Comparison of ENCODE assay signal across 8 cellular contexts in genomic region chr11:65711785-65712632, GRCh38. TPM values are rescaled to one million over a fixed set of nuclear protein-coding genes. Genes with fewer than 3 reads are reported as not detected.
DNase-seq lines count a peak whose midpoint lies in the region; ATAC-seq and TF ChIP-seq lines count a peak whose summit lies in the region.

Gene KAT5, plus strand, starts transcription at chr11:65712252. Its CDS starts 16 bp downstream, at chr11:65712268.

- BruUV-seq in IMR-90 (replicated peaks; lab: Mats Ljungman, UMichigan), result no TSS peak
- BruUV-seq in OCI-LY7 (replicated peaks; lab: Mats Ljungman, UMichigan), result no TSS peak

- H4K91ac ChIP-seq in IMR-90 (ENCODE audit: insufficient read depth, low read depth, low read length), result peak within 1 kb of the TSS; percentile 99

- H3K4me2 ChIP-seq in IMR-90 (ENCODE audit: low read depth, low read length), result peak within 1 kb of the TSS; percentile 88
- peak within 1 kb of the TSS; percentile 66 for H3K4me2 ChIP-seq in OCI-LY7 (ENCODE audit: low read length)

- dilution Hi-C loops in IMR-90 (cut with HindIII; ENCODE audit: low sequenced_read_pairs, unreplicated experiment), result no loop called here

- peak within 1 kb of the TSS; percentile 89 for H3K9ac ChIP-seq in IMR-90 (ENCODE audit: low read depth, low read length)

- H3K79me1 ChIP-seq in IMR-90 (ENCODE audit: low read depth in 1 of 2, low read length in 2 of 2), result peaks cover 21 to 45% of the 10 kb centered on the region in 2 experiments

- H3K23ac ChIP-seq in IMR-90 (ENCODE audit: low read depth, low read length), result peak within 1 kb of the TSS; percentile 95

- intact Hi-C loops in IMR-90 (cut with micrococcal nuclease), result loop anchor here (1.0 to 5.0 kb wide), 4 partner anchors 8 to 277 kb away; partner anchors contain the start of genes AP5B1 and RNASEH2C
- intact Hi-C loops in OCI-LY7 (cut with micrococcal nuclease; ENCODE audit: unreplicated experiment), result loop anchor here (1.0 to 5.0 kb wide), 7 partner anchors 8 to 290 kb away; partner anchors contain the start of genes AP5B1, BANF1, CFL1 and EIF1AD
- intact Hi-C loops in mucosa of descending colon (cut with DNase I, micrococcal nuclease), result no loop called here

- peaks cover 6% of the 10 kb centered on the region; the same call in 1 of the 2 replicates for H3K79me2 ChIP-seq in OCI-LY7 (ENCODE audit: insufficient read depth, low read depth, low read length)

- H4K20me1 ChIP-seq in IMR-90 (ENCODE audit: insufficient read depth, low read length) (peaks cover 4% of the 10 kb centered on the region), OCI-LY7 (ENCODE audit: insufficient read depth, low read length) (no peaks in the 10 kb centered on the region)

- peak within 1 kb of the TSS; percentile 100 for H2AFZ ChIP-seq in IMR-90 (replicated peaks; ENCODE audit: low read length, poor library complexity)
- peak within 1 kb of the TSS; percentile 77 for H2AFZ ChIP-seq in OCI-LY7 (ENCODE audit: low read length)

- H2BK15ac ChIP-seq in IMR-90 (ENCODE audit: low read depth, low read length), result peak within 1 kb of the TSS; percentile 99; the same call in 2 of the 3 replicates

- H3K4ac ChIP-seq in IMR-90 (ENCODE audit: low read depth, low read length), result peak within 1 kb of the TSS; percentile 99

- H4K5ac ChIP-seq in IMR-90 (ENCODE audit: low read depth, low read length), result peak within 1 kb of the TSS; percentile 99

- H3K36me3 ChIP-seq in IMR-90 (ENCODE audit: control insufficient read depth, insufficient read depth, low read length), result peaks cover 31% of the 10 kb centered on the region
- H3K36me3 ChIP-seq in OCI-LY7 (ENCODE audit: insufficient read depth, low read length), result peaks cover 38% of the 10 kb centered on the region
- H3K36me3 ChIP-seq in mucosa of descending colon (ENCODE audit: low read depth), result peaks cover 9% of the 10 kb centered on the region

- H2AK9ac ChIP-seq in IMR-90 (replicated peaks; ENCODE audit: low read depth, low read length, poor library complexity), result peak within 1 kb of the TSS; percentile 74

- H3K27ac ChIP-seq in IMR-90 (ENCODE audit: insufficient read depth, low read length), result peak within 1 kb of the TSS; percentile 99
- H3K27ac ChIP-seq in OCI-LY7 (ENCODE audit: low read depth, low read length, poor library complexity, severe bottlenecking), result peak within 1 kb of the TSS; percentile 82
- H3K27ac ChIP-seq in epithelial cell of prostate, result peak within 1 kb of the TSS; percentile 98

- WGBS in IMR-90 (ENCODE audit: extremely low coverage in 2 of 2, insufficient read length in 1 of 2), 2 experiments, result 0% methylated on average over 40 of the region's 65 CpGs; no CpG with 5 or more reads in 1 of the 2 experiments

- H2BK20ac ChIP-seq in IMR-90 (ENCODE audit: low read depth, low read length), result peak within 1 kb of the TSS; percentile 87

- H3K18ac ChIP-seq in IMR-90 (ENCODE audit: low read depth, low read length), result peak within 1 kb of the TSS; percentile 96

- peak within 1 kb of the TSS; percentile 96 for H3K56ac ChIP-seq in IMR-90 (ENCODE audit: extremely low read depth, insufficient read depth, low read length)

- peak; percentile 92 for TF ChIP-seq POLR2A in IMR-90 (IDR thresholded peaks at IDR 0.05; ENCODE audit: low read depth, low read length)

- POLR2A ChIA-PET in IMR-90 (lab: Charles Lee; ENCODE audit: unreplicated experiment) (interaction anchor here (0.5 to 1.1 kb wide), 6 partner anchors 9 to 162 kb away, joined by 3 to 6 read pairs (median 4); partner anchors contain the start of gene RNASEH2C), OCI-LY7 (lab: Charles Lee) (interaction anchor here (0.5 to 2.5 kb wide), 12 partner anchors 8 to 541 kb away, joined by 3 to 13 read pairs (median 4); partner anchors contain the start of genes CCDC85B, RELA and RNASEH2C)

- DNase-seq in DMS114 treated with DMSO at 0.1 percent for 48 hours (lab: John Stamatoyannopoulos, UW; ENCODE audit: unreplicated experiment) (peak; percentile 97), IMR-90 (peak; percentile 98), OCI-LY7 (ENCODE audit: low spot score) (peak; percentile 99), activated T-cell treated with anti-CD3 and anti-CD28 coated beads for 24 hours (ENCODE audit: low read depth) (peak; percentile 98), epithelial cell of prostate (ENCODE audit: low read depth, low spot score) (peak; percentile 93), mucosa of descending colon (peak; percentile 99 to 100 (median 99))
- DNase-seq in stimulated activated CD8-positive, alpha-beta memory T cell treated with anti-CD3 and anti-CD28 coated beads, Interleukin-4, amount 100 ng/mL, for 24 hours (ENCODE audit: low read depth), result peak; percentile 96

- TF ChIP-seq RAD21 in IMR-90 (IDR thresholded peaks at IDR 0.05; ENCODE audit: low read length), result peak; percentile 97

- H2BK5ac ChIP-seq in IMR-90 (ENCODE audit: low read depth, low read length, poor library complexity, severe bottlenecking), result peak within 1 kb of the TSS; percentile 97

- H3K9me2 ChIP-seq in OCI-LY7 (ENCODE audit: insufficient read depth, low read length), result no peaks in the 10 kb centered on the region

- H2AK5ac ChIP-seq in IMR-90 (ENCODE audit: low read depth, low read length), result peak within 1 kb of the TSS; percentile 87

- H3K9me3 ChIP-seq in IMR-90 (ENCODE audit: control insufficient read depth, insufficient read depth, low read length) (no peaks in the 10 kb centered on the region), OCI-LY7 (ENCODE audit: low read length) (no peaks in the 10 kb centered on the region), mucosa of descending colon (no peaks in the 10 kb centered on the region)

- ATAC-seq in GM21526 (IDR thresholded peaks at IDR 0.05; ENCODE audit: low FRiP score, unreplicated experiment), result peak; percentile 65
- peak; percentile 88 for ATAC-seq in IMR-90 (ENCODE audit: low read depth)
- ATAC-seq in mucosa of descending colon, result peak; percentile 90

- peak within 1 kb of the TSS; percentile 99 for H3K14ac ChIP-seq in IMR-90 (replicated peaks; ENCODE audit: low read depth, low read length)

- no peaks in the 10 kb centered on the region for H3K9me1 ChIP-seq in IMR-90 (ENCODE audit: insufficient read depth, low read length)

- H3K4me1 ChIP-seq in IMR-90 (ENCODE audit: control insufficient read depth, insufficient read depth, low read length) (no peaks in the 10 kb centered on the region; the same call in 1 of the 2 replicates), OCI-LY7 (ENCODE audit: insufficient read depth, low read length, poor library complexity, severe bottlenecking) (peaks cover 19% of the 10 kb centered on the region), mucosa of descending colon (ENCODE audit: low read depth) (peaks cover 12% of the 10 kb centered on the region)

- peak within 1 kb of the TSS; percentile 99 for H2BK120ac ChIP-seq in IMR-90 (ENCODE audit: low read depth, low read length)

- TF ChIP-seq CTCF in IMR-90 (conservative IDR thresholded peaks at IDR 0.05; ENCODE audit: low read depth, low read length), result peak; percentile 99
- TF ChIP-seq CTCF in OCI-LY7 (conservative IDR thresholded peaks at IDR 0.05; ENCODE audit: low read length), result peak; percentile 86
- peak; percentile 98 for TF ChIP-seq CTCF in mucosa of descending colon (IDR thresholded peaks at IDR 0.05)

- H3K27me3 ChIP-seq in IMR-90 (ENCODE audit: control insufficient read depth, insufficient read depth, low read length), result no peaks in the 10 kb centered on the region

- in situ Hi-C loops in IMR-90 (cut with MboI; ENCODE audit: low sequenced_read_pairs), result loop anchor here (5.0 to 10.0 kb wide), 2 partner anchors 105 to 273 kb away; no protein-coding TSS in a partner anchor

- H3K4me3 ChIP-seq in IMR-90 (ENCODE audit: insufficient read depth, low read depth, low read length) (peak within 1 kb of the TSS; percentile 73), OCI-LY7 (ENCODE audit: low read depth, low read length, poor library complexity, severe bottlenecking) (peak within 1 kb of the TSS; percentile 89), mucosa of descending colon (peak within 1 kb of the TSS; percentile 51)

- CTCF ChIA-PET in IMR-90 (lab: Yijun Ruan, JAX) (interaction anchor here (0.5 to 2.5 kb wide), 12 partner anchors 9 to 598 kb away, joined by 3 to 23 read pairs (median 4); partner anchors contain the start of genes FIBP and RNASEH2C), OCI-LY7 (lab: Charles Lee; ENCODE audit: unreplicated experiment) (interaction anchor here (0.5 to 1.3 kb wide), 3 partner anchors 68 to 177 kb away, joined by 3 to 4 read pairs (median 4); no protein-coding TSS in a partner anchor)

- H4K8ac ChIP-seq in IMR-90 (ENCODE audit: low read depth in 2 of 2, low read length in 2 of 2), result peak within 1 kb of the TSS; percentile 73 to 100

TF ChIP-seq in IMR-90, 13 proteins besides CTCF, POLR2A, EP300 and RAD21 (continues in another document):
- TF ChIP-seq RFX5 (IDR thresholded peaks at IDR 0.05; ENCODE audit: low read depth, low read length) (no peak), CEBPB (IDR thresholded peaks at IDR 0.05; ENCODE audit: low read depth, low read length) (no peak), BHLHE40 (IDR thresholded peaks at IDR 0.05; ENCODE audit: low read depth, low read length) (peak; percentile 98), SMC3 (IDR thresholded peaks at IDR 0.05; ENCODE audit: low read depth, low read length) (peak; percentile 91), RCOR1 (IDR thresholded peaks at IDR 0.05; ENCODE audit: insufficient replicate concordance, low read length) (no peak), MXI1 (IDR thresholded peaks at IDR 0.05; ENCODE audit: borderline replicate concordance, low read depth, low read length) (peak; percentile 23; the same call in 1 of the 2 replicates), USF2 (IDR thresholded peaks at IDR 0.05; ENCODE audit: low read depth, low read length) (peak; percentile 100)

RNA-seq across cellular contexts. Expression of gene KAT5, which starts in this region (rescaled TPM):
- total RNA-seq in IMR-90 (2012; rRNA removed), result 28.6 and 33.3 TPM in 2 replicates
- 34.2 and 41.1 TPM in 2 replicates for polyA plus RNA-seq in IMR-90 (2012; rRNA removed)
- polyA plus RNA-seq in IMR-90 (2012; cell fraction: cytosol; rRNA removed), result 36.9 and 44.9 TPM in 2 replicates
- 76.9 and 108 TPM in 2 replicates for polyA plus RNA-seq in IMR-90 (2012; cell fraction: nucleus; rRNA removed; ENCODE audit: low replicate concordance)
- total RNA-seq in OCI-LY7 (2014; rRNA removed; shearing (Covaris generic)), result 87.9 and 97.1 TPM in 2 replicates
- total RNA-seq in OCI-LY7 (2022), result 79.9 and 82.1 TPM in 2 replicates
- total RNA-seq in mucosa of descending colon, result 10 to 100 TPM; 70.9 to 92.0 (median 90.5) TPM

Comparison
In these comparisons a context has a peak if more than half of its experiments do, and no peak if none do; other contexts are left out.
1. Peak in every context shown above with its lines: DNase-seq, ATAC-seq, H3K4me3 ChIP-seq and H3K27ac ChIP-seq.
2. intact Hi-C loops: an anchor here in IMR-90 (1.0 to 5.0 kb wide) and OCI-LY7 (1.0 to 5.0 kb wide); none called in mucosa of descending colon.